19 cellular contexts compared by ENCODE assay signal in genomic region chrX:1361275-1361674, GRCh38. TPM values are rescaled to one million over a fixed set of nuclear protein-coding genes. Genes with fewer than 3 reads are reported as not detected.
"Had no signal": no experiment of that assay in that cellular context is flagged by ENCODE, and none has a peak within 500 bp of the region (broad histone marks: within the 10 kb centered on the region; RNA-seq: fewer than 3 reads in every experiment).

No MANE protein-coding gene starts in this region.

- H3K9me3 ChIP-seq: transverse colon had no signal

- H3K4me1 ChIP-seq: breast epithelium, lower lobe of right lung, transverse colon had no signal

- H3K4me2 ChIP-seq: smooth muscle cell had no signal

- H3K27ac ChIP-seq: breast epithelium, dorsolateral prefrontal cortex, lower lobe of right lung, neutrophil, transverse colon had no signal

- H3K4me3 ChIP-seq: breast epithelium, dorsolateral prefrontal cortex, lower lobe of right lung, mucosa of descending colon, smooth muscle cell, transverse colon had no signal

- FAIRE-seq: endometrium, TTC549 had no signal

- DNase-seq: activated B cell treated with CpG ODN at 0.5 μM for 24 hours; activated CD4-positive, alpha-beta T cell treated with anti-CD3 and anti-CD28 coated beads, Interleukin-2, amount 50 U/mL, for 4 hours; activated naive CD4-positive, alpha-beta T cell treated with anti-CD3 and anti-CD28 coated beads, Interleukin-2, amount 50 U/mL, for 16 hours; anterior cingulate cortex; glutamatergic neuron; lower lobe of right lung; naive thymus-derived CD8-positive, alpha-beta T cell; right cardiac atrium; stimulated activated naive B cell treated with anti-CD40 and anti-IgM and Interleukin-4, amounts not matched to agents 10 μg/mL and 1 μg/mL and 100 μg/mL, for 72 hours; transverse colon had no signal

- ATAC-seq: esophagus mucosa; lower lobe of right lung; mucosa of descending colon; naive thymus-derived CD8-positive, alpha-beta T cell; right cardiac atrium; stimulated activated naive B cell treated with anti-CD40 and anti-IgM and Interleukin-4, amounts not matched to agents 10 μg/mL and 1 μg/mL and 100 μg/mL, for 72 hours had no signal

RNA-seq across cellular contexts. Expression of gene IL3RA, which starts 24.7 kb away (rescaled TPM):
- total RNA-seq: progenitor cell of endocrine pancreas, smooth muscle cell had no signal
